ENCODE assay signal across 36 cellular contexts in the genomic region with DNA sequence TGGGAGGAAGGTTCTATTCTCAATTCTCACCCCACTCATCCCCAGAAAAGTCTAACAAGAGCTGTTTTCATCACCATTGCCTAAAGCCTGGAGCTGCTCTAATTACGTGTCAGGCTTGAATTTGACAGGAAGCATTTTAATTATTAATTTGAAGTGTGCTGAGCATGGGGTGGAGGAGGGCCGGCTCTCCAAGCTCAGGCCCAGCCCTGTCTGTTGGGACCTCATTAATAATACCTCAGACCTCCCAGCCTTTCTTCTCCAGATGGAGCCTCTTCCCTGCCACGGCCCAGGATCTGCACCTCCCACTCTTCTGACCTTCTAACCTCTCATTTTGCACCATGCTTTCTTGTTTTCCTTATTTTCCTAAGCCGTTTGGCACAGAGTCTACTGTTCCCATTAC. TPM values are rescaled to one million over a fixed set of nuclear protein-coding genes. Genes with fewer than 3 reads are reported as not detected.
"Had no signal": no experiment of that assay in that cellular context is flagged by ENCODE, and none has a peak within 500 bp of the region (broad histone marks: within the 10 kb centered on the region; RNA-seq: fewer than 3 reads in every experiment).

No MANE protein-coding gene starts in this region.

- H3K4me1 Mint-ChIP-seq: activated CD4-positive, alpha-beta T cell treated with anti-CD3 and anti-CD28 coated beads, Interleukin-2, amount 10 ng/mL, durations not matched to agents 24 days and 14 days; activated naive CD8-positive, alpha-beta T cell treated with anti-CD3 and anti-CD28 coated beads for 36 hours; activated T-helper 17 cell treated with anti-CD3 and anti-CD28 coated beads, Interleukin-2, amount 50 U/mL, for 72 hours; central memory CD8-positive, alpha-beta T cell had no signal

- H3K36me3 Mint-ChIP-seq: activated naive CD8-positive, alpha-beta T cell treated with anti-CD3 and anti-CD28 coated beads for 36 hours had no signal

- H3K4me3 Mint-ChIP-seq: activated CD4-positive, alpha-beta T cell treated with anti-CD3 and anti-CD28 coated beads, Interleukin-2, amount 10 ng/mL, durations not matched to agents 24 days and 14 days; activated CD8-positive, alpha-beta T cell treated with anti-CD3 and anti-CD28 coated beads for 36 hours; activated naive CD8-positive, alpha-beta T cell treated with anti-CD3 and anti-CD28 coated beads for 36 hours; activated T-cell treated with anti-CD3 and anti-CD28 coated beads, Interleukin-2, amount 50 U/mL, for 72 hours; activated T-helper 17 cell treated with anti-CD3 and anti-CD28 coated beads, Interleukin-2, amount 50 U/mL, for 72 hours; central memory CD8-positive, alpha-beta T cell had no signal

- H3K4me3 ChIP-seq: cardiac muscle cell, PC-9 had no signal

- H3K36me3 ChIP-seq: cardiac muscle cell, WERI-Rb-1 had no signal

- H3K27ac ChIP-seq: cardiac muscle cell, PC-9, RWPE1, WERI-Rb-1 had no signal

- ATAC-seq: activated CD8-positive, alpha-beta T cell treated with anti-CD3 and anti-CD28 coated beads for 36 hours; activated T-cell treated with anti-CD3 and anti-CD28 coated beads, Interleukin-2, amount 50 U/mL, for 72 hours; activated T-helper 17 cell treated with anti-CD3 and anti-CD28 coated beads, Interleukin-2, amount 50 U/mL, for 72 hours had no signal

- H3K27me3 ChIP-seq: cardiac muscle cell had no signal

- H3K9me3 Mint-ChIP-seq: activated CD4-positive, alpha-beta T cell treated with anti-CD3 and anti-CD28 coated beads, Interleukin-2, amount 10 ng/mL, durations not matched to agents 24 days and 14 days; activated CD8-positive, alpha-beta T cell treated with anti-CD3 and anti-CD28 coated beads for 36 hours; activated naive CD8-positive, alpha-beta T cell treated with anti-CD3 and anti-CD28 coated beads for 36 hours; activated T-cell treated with anti-CD3 and anti-CD28 coated beads, Interleukin-2, amount 50 U/mL, for 72 hours; activated T-helper 17 cell treated with anti-CD3 and anti-CD28 coated beads, Interleukin-2, amount 50 U/mL, for 72 hours; central memory CD8-positive, alpha-beta T cell had no signal

- DNase-seq: activated CD4-positive, alpha-beta T cell treated with anti-CD3 and anti-CD28 coated beads, Interleukin-2, amount 10 ng/mL, durations not matched to agents 24 days and 14 days; activated CD4-positive, alpha-beta T cell treated with anti-CD3 and anti-CD28 coated beads, Interleukin-2, amount 50 U/mL, for 4 hours; activated CD8-positive, alpha-beta T cell treated with anti-CD3 and anti-CD28 coated beads for 36 hours; activated effector memory CD4-positive, alpha-beta T cell treated with anti-CD3 and anti-CD28 coated beads, Interleukin-2, amount 50 U/mL, for 16 hours; activated naive CD4-positive, alpha-beta T cell; activated naive CD4-positive, alpha-beta T cell treated with anti-CD3 and anti-CD28 coated beads, Interleukin-2, amount 50 U/mL, for 16 hours; activated naive CD8-positive, alpha-beta T cell treated with anti-CD3 and anti-CD28 coated beads for 36 hours; activated T-cell treated with anti-CD3 and anti-CD28 coated beads, Interleukin-2, amount 50 U/mL, for 1 hour; activated T-cell treated with anti-CD3 and anti-CD28 coated beads, Interleukin-2, amount 50 U/mL, for 72 hours; amniotic stem cell; aorta; Karpas-422; KBM-7; NCI-H1105; NCI-H1417 treated with DMSO at 0.1 percent for 48 hours; NCI-H187 treated with DMSO at 0.1 percent for 48 hours; NCI-H2081; NCI-H2171 treated with DMSO at 0.1 percent for 48 hours; NCI-H345; NCI-H524 treated with DMSO at 0.1 percent for 48 hours; NCI-H774; NK-92 treated with Interleukin-12 subunit alpha and Interleukin-12 subunit beta, amount 100 ng/mL, for 24 hours; PC-9; Right ventricle myocardium superior; SW 1271; T1000; WERI-Rb-1 had no signal

- H3K27ac Mint-ChIP-seq: activated CD4-positive, alpha-beta T cell treated with anti-CD3 and anti-CD28 coated beads, Interleukin-2, amount 10 ng/mL, durations not matched to agents 24 days and 14 days; activated CD8-positive, alpha-beta T cell treated with anti-CD3 and anti-CD28 coated beads for 36 hours; activated naive CD8-positive, alpha-beta T cell treated with anti-CD3 and anti-CD28 coated beads for 36 hours; activated T-cell treated with anti-CD3 and anti-CD28 coated beads, Interleukin-2, amount 50 U/mL, for 72 hours; activated T-helper 17 cell treated with anti-CD3 and anti-CD28 coated beads, Interleukin-2, amount 50 U/mL, for 72 hours had no signal

RNA-seq across cellular contexts. Expression of a gene that starts 30.0 kb away (rescaled TPM):
- total RNA-seq: activated CD4-positive, alpha-beta T cell treated with anti-CD3 and anti-CD28 coated beads, Interleukin-2, amount 10 ng/mL, durations not matched to agents 24 days and 14 days; activated CD8-positive, alpha-beta memory T cell treated with anti-CD3 and anti-CD28 coated beads for 36 hours; activated CD8-positive, alpha-beta T cell treated with anti-CD3 and anti-CD28 coated beads for 36 hours; activated naive CD8-positive, alpha-beta T cell treated with anti-CD3 and anti-CD28 coated beads for 36 hours; activated T-cell treated with anti-CD3 and anti-CD28 coated beads, Interleukin-2, amount 50 U/mL, for 72 hours; activated T-helper 17 cell treated with anti-CD3 and anti-CD28 coated beads, Interleukin-2, amount 50 U/mL, for 72 hours; MCF 10A; OCI-LY7; PC-9; T-helper 1 cell treated with Interleukin-12 subunit alpha and Interleukin-12 subunit beta and Interleukin-4 antibody, amounts not matched to agents 30 ng/mL and 1 ng/mL, for 36 hours; T-helper 2 cell treated with Interferon-gamma antibody and Interleukin-4, amounts not matched to agents 100 ng/mL and 5 ng/mL, for 36 hours had no signal

RNA-seq across cellular contexts. Expression of a gene that starts 39.0 kb away (rescaled TPM):
- total RNA-seq: OCI-LY7 had no signal
